14 cellular contexts compared by ENCODE assay signal in the genomic region with DNA sequence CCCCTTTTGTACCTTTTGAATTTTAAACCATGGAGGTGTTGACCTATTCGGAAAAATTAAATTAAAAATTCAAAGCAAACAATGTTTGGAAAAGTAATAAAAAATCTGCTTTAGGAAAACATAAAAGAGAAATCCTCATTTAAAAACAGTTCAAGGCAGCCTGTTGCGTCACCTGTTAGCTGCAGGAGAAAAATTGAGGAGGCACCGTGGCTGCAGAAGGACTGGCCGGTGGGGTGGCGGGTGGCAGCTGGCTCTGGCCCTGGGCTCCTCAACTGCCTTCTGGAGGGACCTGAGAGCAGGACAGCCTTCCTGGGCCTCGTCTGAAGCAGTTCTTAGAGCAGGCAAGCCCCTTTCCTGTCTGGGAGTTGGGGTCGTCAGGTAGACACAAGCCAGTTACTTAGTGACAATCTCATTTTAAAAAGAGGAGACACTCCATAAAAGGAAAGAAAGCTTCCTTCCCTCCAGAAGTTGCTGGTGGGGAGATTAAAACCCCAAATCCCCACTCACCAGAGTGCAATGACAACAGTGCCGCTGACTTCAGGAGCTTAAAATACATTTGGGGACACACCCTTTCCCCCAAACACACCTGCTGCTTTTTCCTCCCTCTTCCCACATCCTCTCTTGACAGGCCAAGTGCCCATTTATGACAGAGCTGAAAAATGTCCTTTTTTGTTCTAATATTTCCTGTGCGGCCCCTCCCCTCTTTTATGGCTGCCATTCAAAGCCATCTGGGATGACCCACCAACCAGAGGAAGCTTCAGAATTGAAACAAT. TPM values are rescaled to one million over a fixed set of nuclear protein-coding genes. Genes with fewer than 3 reads are reported as not detected.
"Had no signal": no experiment of that assay in that cellular context is flagged by ENCODE, and none has a peak within 500 bp of the region (broad histone marks: within the 10 kb centered on the region; RNA-seq: fewer than 3 reads in every experiment).

No MANE protein-coding gene starts in this region.

- DNase-seq: activated CD4-positive, CD25-positive, alpha-beta regulatory T cell; activated CD8-positive, alpha-beta memory T cell treated with anti-CD3 and anti-CD28 coated beads, Interleukin-2, amount 10 ng/mL, durations not matched to agents 7 days and 5 days; activated effector memory CD4-positive, alpha-beta T cell treated with anti-CD3 and anti-CD28 coated beads, Interleukin-2, amount 50 U/mL, for 16 hours; activated naive CD8-positive, alpha-beta T cell treated with anti-CD3 and anti-CD28 coated beads, Interleukin-2, amount 10 ng/mL, durations not matched to agents 7 days and 5 days; activated T-cell treated with anti-CD3 and anti-CD28 coated beads, Interleukin-2, amount 50 U/mL, for 4 hours; aorta; esophagus squamous epithelium; foreskin fibroblast; stimulated activated CD4-positive, alpha-beta T cell treated with anti-CD3 and anti-CD28 coated beads, Interleukin-12 subunit alpha, Interleukin-12 subunit beta, amount 100 ng/mL, for 4 hours; stimulated activated naive CD4-positive, alpha-beta T cell; substantia nigra had no signal

- FAIRE-seq: TTC549 had no signal

- H3K9me3 ChIP-seq: breast epithelium, esophagus squamous epithelium, prostate gland had no signal

- H3K27ac ChIP-seq: breast epithelium, esophagus squamous epithelium, prostate gland had no signal

- H3K36me3 ChIP-seq: breast epithelium, esophagus squamous epithelium, prostate gland had no signal

- H3K4me1 ChIP-seq: prostate gland had no signal

- H3K27me3 ChIP-seq: breast epithelium, esophagus squamous epithelium had no signal

- H3K4me3 ChIP-seq: breast epithelium, esophagus squamous epithelium, prostate gland had no signal

RNA-seq across cellular contexts. Expression of gene ZBTB7C, which starts 9.7 kb away (rescaled TPM):
- total RNA-seq: activated naive CD8-positive, alpha-beta T cell treated with anti-CD3 and anti-CD28 coated beads, Interleukin-2, amount 10 ng/mL, durations not matched to agents 7 days and 5 days had no signal
